In the genomic region with DNA sequence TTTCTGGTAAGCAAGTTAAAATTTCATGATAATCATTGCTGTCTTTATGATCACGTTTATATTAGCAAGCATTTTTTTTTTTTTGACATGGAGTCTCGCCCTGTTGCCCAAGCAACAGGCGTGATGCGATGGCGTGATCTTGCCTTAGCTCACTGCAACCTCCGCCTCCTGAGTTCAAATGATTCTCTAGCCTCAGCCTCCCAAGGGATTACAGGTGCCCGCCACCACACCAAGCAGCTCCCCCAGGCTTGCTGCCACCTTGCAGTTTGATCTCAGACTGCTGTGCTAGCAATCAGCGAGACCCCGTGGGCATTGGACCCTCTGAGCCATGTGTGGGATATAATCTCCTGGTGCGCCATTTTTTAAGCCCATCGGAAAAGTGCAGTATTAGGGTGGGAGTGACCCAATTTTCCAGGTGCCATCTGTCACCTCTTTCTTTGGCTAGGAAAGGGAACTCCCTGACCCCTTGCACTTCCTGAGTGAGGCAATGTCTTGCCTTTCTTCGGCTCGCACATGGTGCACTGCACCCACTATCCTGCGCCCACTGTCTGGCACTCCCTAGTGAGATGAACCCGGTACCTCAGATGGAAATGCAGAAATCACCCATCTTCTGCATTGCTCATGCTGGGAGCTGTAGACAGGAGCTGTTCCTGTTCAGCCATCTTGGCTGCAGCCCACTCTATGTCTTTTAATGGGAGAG, we compare ENCODE assay signal across 8 cellular contexts.
DNase-seq lines count a peak whose midpoint lies in the region; ATAC-seq and TF ChIP-seq lines count a peak whose summit lies in the region.
"Not testable (repeated sequence)": the region's sequence is repeated elsewhere in the genome, so short reads cannot be mapped to it uniquely, and the experiment has no call there.

No MANE protein-coding gene starts in this region.

- H4K20me1 ChIP-seq in KMS-11 (ENCODE audit: insufficient read depth); SK-N-SH (ENCODE audit: insufficient read depth): not testable (repeated sequence)

- peak overlapping the region; percentile 43; the same call in 1 of the 2 replicates for H2AFZ ChIP-seq in KMS-11 (ENCODE audit: low read depth)
- H2AFZ ChIP-seq in SK-N-SH (ENCODE audit: low read depth): peak overlapping the region; percentile 66; the same call in 1 of the 2 replicates
- H2AFZ ChIP-seq in mesenchymal stem cell (ENCODE audit: low read depth, low read length): not testable (repeated sequence)

- not testable (repeated sequence) for TF ChIP-seq EP300 in SK-N-SH (IDR thresholded peaks at IDR 0.05; ENCODE audit: borderline replicate concordance in 1 of 2, low read depth in 1 of 2, low read length in 1 of 2)

- not testable (repeated sequence) for H3K14ac ChIP-seq in mesenchymal stem cell (ENCODE audit: low read length in 2 of 2)

- H3K9me3 Mint-ChIP-seq in chondrocyte (ENCODE audit: low read depth): not testable (repeated sequence)

- ATAC-seq in GM18508 (IDR thresholded peaks at IDR 0.05; ENCODE audit: insufficient read depth, unreplicated experiment) (peak; percentile 47), GM21515 (IDR thresholded peaks at IDR 0.05; ENCODE audit: unreplicated experiment) (peak; percentile 71), HG03039 (IDR thresholded peaks at IDR 0.05; ENCODE audit: unreplicated experiment) (peak; percentile 45), upper lobe of right lung (peak; percentile 52)

- H3K36me3 Mint-ChIP-seq in chondrocyte (ENCODE audit: low read depth): not testable (repeated sequence)

- not testable (repeated sequence) for H2AK5ac ChIP-seq in mesenchymal stem cell (ENCODE audit: low read length, severe bottlenecking)

- not testable (repeated sequence) for H3K79me1 ChIP-seq in mesenchymal stem cell (replicated peaks; ENCODE audit: low read length, poor library complexity, severe bottlenecking)

- DNase-seq in SK-N-SH: peak; percentile 12
- not testable (repeated sequence) for DNase-seq in chondrocyte (ENCODE audit: low spot score); mesenchymal stem cell
- peak; percentile 69 for DNase-seq in upper lobe of right lung

- H2BK15ac ChIP-seq in mesenchymal stem cell (ENCODE audit: low read depth, poor library complexity, severe bottlenecking): not testable (repeated sequence)

- peak overlapping the region; percentile 79 for H3K4me3 Mint-ChIP-seq in chondrocyte (ENCODE audit: unreplicated experiment)

- not testable (repeated sequence) for H3K4me3 ChIP-seq in KMS-11 (IDR thresholded peaks at IDR 0.05; ENCODE audit: insufficient read depth, low read depth, low read length); upper lobe of right lung
- H3K4me3 ChIP-seq in SK-N-SH (ENCODE audit: low read depth in 2 of 2, low read length in 1 of 2) (peak overlapping the region; percentile 33 to 61; a peak in 3 of 4 replicates), mesenchymal stem cell (ENCODE audit: insufficient read depth in 1 of 2, low read depth in 1 of 2, low read length in 2 of 2) (peak overlapping the region in 1 of 2 experiments; percentile 53)

- not testable (repeated sequence) for H3K9ac ChIP-seq in KMS-11, SK-N-SH
- peak overlapping the region; percentile 68 for H3K9ac ChIP-seq in mesenchymal stem cell (ENCODE audit: low read length)

- not testable (repeated sequence) for H3K27me3 ChIP-seq in KMS-11 (ENCODE audit: insufficient read depth, low read depth); upper lobe of right lung
- H3K27me3 ChIP-seq in SK-N-SH (ENCODE audit: insufficient read depth): peaks cover 18% of the 10 kb centered on the region; the same call in 1 of the 2 replicates
- H3K27me3 ChIP-seq in mesenchymal stem cell (ENCODE audit: control insufficient read depth in 1 of 2, insufficient read depth in 1 of 2, low read length in 2 of 2): peaks cover 10 to 21% of the 10 kb centered on the region in 2 experiments

- CTCF ChIA-PET in SK-N-SH (lab: Yijun Ruan, JAX): interaction anchor here (0.7 to 2.4 kb wide), 31 partner anchors 8 to 473 kb away, joined by 3 to 14 read pairs (median 4); a partner anchor contains a TSS

- H3K36me3 ChIP-seq in KMS-11 (ENCODE audit: insufficient read depth); SK-N-SH (replicated peaks in 1 of 2; ENCODE audit: control insufficient read depth in 1 of 2, insufficient read depth in 2 of 2, low read length in 1 of 2); mesenchymal stem cell (ENCODE audit: control insufficient read depth in 1 of 2, insufficient read depth in 2 of 2, low read depth in 1 of 2, low read length in 2 of 2); upper lobe of right lung: not testable (repeated sequence)

- H2BK120ac ChIP-seq in mesenchymal stem cell (ENCODE audit: low read depth, low read length): not testable (repeated sequence)

- WGBS in SK-N-SH (ENCODE audit: low lambda C conversion rate): 29% methylated on average over 13 of the region's 15 CpGs
- WGBS in mesenchymal stem cell: 87% methylated on average over 14 of the region's 15 CpGs

- not testable (repeated sequence) for H3K23ac ChIP-seq in mesenchymal stem cell (ENCODE audit: low read length in 2 of 2)

- TF ChIP-seq RAD21 in SK-N-SH (IDR thresholded peaks at IDR 0.05; ENCODE audit: low read length): not testable (repeated sequence)

- not testable (repeated sequence) for H4K91ac ChIP-seq in mesenchymal stem cell (ENCODE audit: low read length)

- not testable (repeated sequence) for H3K4me2 ChIP-seq in KMS-11; mesenchymal stem cell (ENCODE audit: low read length, poor library complexity, severe bottlenecking)
- H3K4me2 ChIP-seq in SK-N-SH: peak overlapping the region; percentile 69

- not testable (repeated sequence) for H3K79me2 ChIP-seq in KMS-11 (ENCODE audit: insufficient read depth, low read depth); SK-N-SH (ENCODE audit: insufficient read depth)

- POLR2A ChIA-PET in SK-N-SH (lab: Yijun Ruan, JAX): not testable (repeated sequence)

- not testable (repeated sequence) for H3K4me1 Mint-ChIP-seq in chondrocyte (ENCODE audit: low read depth)

- not testable (repeated sequence) for H3K4ac ChIP-seq in mesenchymal stem cell (ENCODE audit: low read depth in 1 of 2, low read length in 2 of 2)

- H3K27ac ChIP-seq in KMS-11; SK-N-SH (ENCODE audit: low read depth in 2 of 2, low read length in 1 of 2); mesenchymal stem cell (ENCODE audit: low read length, poor library complexity, severe bottlenecking); upper lobe of right lung: not testable (repeated sequence)

- intact Hi-C loops in upper lobe of right lung (cut with DNase I): not testable (repeated sequence)

- TF ChIP-seq CTCF in KMS-11 (conservative IDR thresholded peaks at IDR 0.05; ENCODE audit: low read depth, low read length) (peak; percentile 37; the same call in 1 of the 2 replicates), chondrocyte (IDR thresholded peaks at IDR 0.05) (peak; percentile 46)
- TF ChIP-seq CTCF in SK-N-SH (IDR thresholded peaks at IDR 0.05); upper lobe of right lung (IDR thresholded peaks at IDR 0.05): not testable (repeated sequence)

- H4K8ac ChIP-seq in mesenchymal stem cell (ENCODE audit: low read length): not testable (repeated sequence)

- H2BK12ac ChIP-seq in mesenchymal stem cell (ENCODE audit: low read length in 2 of 2): not testable (repeated sequence)

- peaks cover 49% of the 10 kb centered on the region for H3K27me3 Mint-ChIP-seq in chondrocyte (ENCODE audit: low read depth)

- H3K9me3 ChIP-seq in SK-N-SH; mesenchymal stem cell (ENCODE audit: control insufficient read depth, low read length); upper lobe of right lung: not testable (repeated sequence)

- H3K18ac ChIP-seq in mesenchymal stem cell (ENCODE audit: low read depth in 1 of 2, low read length in 2 of 2): not testable (repeated sequence)

- H2BK5ac ChIP-seq in mesenchymal stem cell (ENCODE audit: low read depth, low read length, poor library complexity, severe bottlenecking): not testable (repeated sequence)

- not testable (repeated sequence) for H3K27ac Mint-ChIP-seq in chondrocyte (ENCODE audit: unreplicated experiment)

- not testable (repeated sequence) for H3K9me2 ChIP-seq in SK-N-SH

- not testable (repeated sequence) for H3F3A ChIP-seq in SK-N-SH (replicated peaks; ENCODE audit: insufficient read depth)

- not testable (repeated sequence) for H3K4me1 ChIP-seq in KMS-11 (ENCODE audit: low read depth, poor library complexity, severe bottlenecking); SK-N-SH (ENCODE audit: control insufficient read depth in 1 of 2, insufficient read depth in 2 of 2, low read depth in 1 of 2, low read length in 1 of 2); mesenchymal stem cell (ENCODE audit: control insufficient read depth, insufficient read depth, low read depth, low read length); upper lobe of right lung
